Comparison of ENCODE assay signal across 28 cellular contexts in the genomic region with DNA sequence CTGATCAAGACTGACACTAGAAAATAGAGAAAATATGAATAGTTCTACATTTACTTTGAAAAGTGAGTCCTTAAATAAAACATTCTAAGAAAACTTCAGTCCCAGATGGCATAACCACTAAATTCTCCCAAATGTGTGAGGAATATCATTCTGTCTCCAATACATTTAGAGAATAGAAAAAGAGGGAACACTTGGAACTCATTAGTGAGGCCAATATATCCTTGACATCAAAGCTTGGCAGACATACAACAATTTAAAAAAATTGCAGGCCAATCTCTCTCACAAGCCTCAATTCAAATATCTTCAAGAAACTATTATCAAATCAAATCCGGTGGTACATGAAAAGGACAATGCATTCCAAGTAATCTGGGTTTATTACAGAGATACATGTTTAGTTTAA.
"Had no signal": no experiment of that assay in that cellular context is flagged by ENCODE, and none has a peak within 500 bp of the region (broad histone marks: within the 10 kb centered on the region; RNA-seq: fewer than 3 reads in every experiment).

No MANE protein-coding gene starts in this region.

- H3K4me3 ChIP-seq: coronary artery, dorsolateral prefrontal cortex, esophagus muscularis mucosa had no signal

- DNase-seq: activated CD4-positive, alpha-beta memory T cell treated with anti-CD3 and anti-CD28 coated beads, Interleukin-2, amount 10 ng/mL, durations not matched to agents 7 days and 5 days; activated CD4-positive, alpha-beta T cell treated with anti-CD3 and anti-CD28 coated beads for 36 hours; activated CD4-positive, alpha-beta T cell treated with anti-CD3 and anti-CD28 coated beads, Interleukin-2, amount 10 ng/mL, durations not matched to agents 7 days and 5 days; activated CD4-positive, alpha-beta T cell treated with anti-CD3 and anti-CD28 coated beads, Interleukin-2, amount 50 U/mL, for 4 hours; activated CD4-positive, CD25-positive, alpha-beta regulatory T cell; activated CD4-positive, CD25-positive, alpha-beta regulatory T cell treated with anti-CD3 and anti-CD28 coated beads, Interleukin-2, amount 50 U/mL, for 72 hours; activated CD8-positive, alpha-beta memory T cell treated with anti-CD3 and anti-CD28 coated beads, Interleukin-2, amount 50 U/mL, for 48 hours; activated gamma-delta T cell; activated naive CD4-positive, alpha-beta T cell; activated naive CD4-positive, alpha-beta T cell treated with anti-CD3 and anti-CD28 coated beads, Interleukin-2, amount 10 ng/mL, durations not matched to agents 7 days and 5 days; activated naive CD8-positive, alpha-beta T cell treated with anti-CD3 and anti-CD28 coated beads, Interleukin-2, amount 10 ng/mL, durations not matched to agents 7 days and 5 days; activated T-cell treated with anti-CD3 and anti-CD28 coated beads for 4 hours; activated T-cell treated with anti-CD3 and anti-CD28 coated beads, Interleukin-2, amount 50 U/mL, for 24 hours; activated T-cell treated with anti-CD3 and anti-CD28 coated beads, Interleukin-2, amount 50 U/mL, for 72 hours; amniotic stem cell; anterior cingulate cortex; brain microvascular endothelial cell; dorsolateral prefrontal cortex; effector memory CD4-positive, alpha-beta T cell; endodermal cell; erythroblast; T-helper 1 cell; T-helper 17 cell had no signal

- H3K9me3 ChIP-seq: esophagus muscularis mucosa had no signal

- H3K36me3 ChIP-seq: brain microvascular endothelial cell, esophagus muscularis mucosa had no signal

- H3K27me3 ChIP-seq: brain microvascular endothelial cell, dorsolateral prefrontal cortex, esophagus muscularis mucosa had no signal

- H3K4me1 ChIP-seq: esophagus muscularis mucosa had no signal

- FAIRE-seq: astrocyte, bronchial epithelial cell, frontal cortex had no signal

- H3K27ac ChIP-seq: brain microvascular endothelial cell, coronary artery, dorsolateral prefrontal cortex, esophagus muscularis mucosa had no signal
